19 cellular contexts compared by ENCODE assay signal in the genomic region with DNA sequence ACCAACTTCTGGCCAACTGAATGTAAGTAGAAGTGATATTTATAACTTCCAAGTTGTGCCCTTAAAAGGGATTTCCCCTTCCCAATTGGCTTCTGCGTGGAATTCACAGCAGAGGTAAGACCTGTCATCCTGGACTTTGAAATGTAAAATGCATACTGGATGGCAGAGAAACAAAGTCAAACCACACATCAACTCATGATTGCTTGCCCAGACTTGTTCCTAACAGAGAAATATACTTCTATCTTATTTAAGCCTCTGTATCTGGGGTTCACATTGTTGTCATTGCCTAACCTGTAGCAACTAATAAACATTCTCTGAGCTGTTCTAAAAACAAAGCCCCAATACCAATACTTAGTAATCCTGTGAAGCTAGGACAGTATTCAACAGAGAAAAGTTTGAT. TPM values are rescaled to one million over a fixed set of nuclear protein-coding genes. Genes with fewer than 3 reads are reported as not detected.
DNase-seq lines count a peak whose midpoint lies in the region; ATAC-seq, FAIRE-seq and TF ChIP-seq lines count a peak whose summit lies in the region.
"Had no signal": no experiment of that assay in that cellular context is flagged by ENCODE, and none has a peak within 500 bp of the region (broad histone marks: within the 10 kb centered on the region; RNA-seq: fewer than 3 reads in every experiment).

No MANE protein-coding gene starts in this region.

- no peak overlapping the region for H2AK9ac ChIP-seq in IMR-90 (replicated peaks; ENCODE audit: low read depth, low read length, poor library complexity)

- peaks cover 0 to 4% of the 10 kb centered on the region in 2 experiments; a peak in 2 of 4 replicates for H3K79me1 ChIP-seq in IMR-90 (ENCODE audit: low read depth in 1 of 2, low read length in 2 of 2)

- peaks cover 11% of the 10 kb centered on the region for H3K27me3 Mint-ChIP-seq in GM23338 (ENCODE audit: insufficient read depth, low read depth, poor library complexity)

- H3K4me1 Mint-ChIP-seq in GM23338: peaks cover 12% of the 10 kb centered on the region

- H2AFZ ChIP-seq in GM23338 (0 out of 2 replicates have a peak overlapping the region, but pooled peaks have one; percentile 56), IMR-90 (replicated peaks; ENCODE audit: low read length, poor library complexity) (no peak overlapping the region)

- DNase-seq in GM23338 (ENCODE audit: low spot score) (no peak), IMR-90 (no peak), astrocyte of the hippocampus (ENCODE audit: low read depth, low spot score) (peak; percentile 31), foreskin keratinocyte (peak; percentile 44 to 73), NOMO-1 treated with dmso at 0.1 percent for 144 hours (lab: John Stamatoyannopoulos, UW; ENCODE audit: unreplicated experiment) (no peak), pancreas (no peak), COLO668 (lab: John Stamatoyannopoulos, UW; ENCODE audit: unreplicated experiment) (no peak)
- DNase-seq: ACHN; BE2C; C1 segment of cervical spinal cord; Caco-2; CD4-positive, CD25-positive, alpha-beta regulatory T cell; CD8-positive, alpha-beta memory T cell had no signal

- dilution Hi-C loops in IMR-90 (cut with HindIII; ENCODE audit: low sequenced_read_pairs, unreplicated experiment): no loop called here

- no peaks in the 10 kb centered on the region for H3K36me3 ChIP-seq in GM23338 (ENCODE audit: insufficient read depth)
- no peaks in the 10 kb centered on the region for H3K36me3 ChIP-seq in IMR-90 (ENCODE audit: control insufficient read depth, insufficient read depth, low read length)
- H3K36me3 ChIP-seq in pancreas: no peaks in the 10 kb centered on the region
- H3K36me3 ChIP-seq: BE2C, HAP-1 had no signal

- H2BK120ac ChIP-seq in IMR-90 (ENCODE audit: low read depth, low read length): no peak overlapping the region

- 0 out of 4 replicates have a peak overlapping the region, but pooled peaks of 1 of the 2 experiments have one; percentile 36 for H4K8ac ChIP-seq in IMR-90 (ENCODE audit: low read depth in 2 of 2, low read length in 2 of 2)

- H3K9me3 ChIP-seq in IMR-90 (ENCODE audit: control insufficient read depth, insufficient read depth, low read length) (no peaks in the 10 kb centered on the region), pancreas (no peaks in the 10 kb centered on the region)
- H3K9me3 ChIP-seq: BE2C, Caco-2, HAP-1 had no signal

- no CpG with 5 or more reads among the region's 1 CpG for WGBS in IMR-90 (ENCODE audit: extremely low coverage in 2 of 2, insufficient read length in 1 of 2), 2 experiments
- WGBS in pancreas, 2 donors: 61 to 79% methylated on average over 1 of the region's 1 CpG

- H3K4me3 ChIP-seq in GM23338: no peak overlapping the region
- no peak overlapping the region for H3K4me3 ChIP-seq in IMR-90 (ENCODE audit: insufficient read depth, low read depth, low read length)
- H3K4me3 ChIP-seq in pancreas: no peak overlapping the region
- H3K4me3 ChIP-seq: HAP-1 had no signal

- H3K18ac ChIP-seq in IMR-90 (ENCODE audit: low read depth, low read length): peak overlapping the region; percentile 56; the same call in 1 of the 2 replicates

- H4K5ac ChIP-seq in IMR-90 (ENCODE audit: low read depth, low read length): no peak overlapping the region; the same call in 1 of the 2 replicates

- H4K20me1 ChIP-seq in GM23338 (replicated peaks; ENCODE audit: insufficient read depth): no peaks in the 10 kb centered on the region
- no peaks in the 10 kb centered on the region for H4K20me1 ChIP-seq in IMR-90 (ENCODE audit: insufficient read depth, low read length)

- in situ Hi-C loops in IMR-90 (cut with MboI; ENCODE audit: low sequenced_read_pairs): no loop called here

- no peaks in the 10 kb centered on the region for H3F3A ChIP-seq in GM23338 (replicated peaks; ENCODE audit: low read depth)

- H4K91ac ChIP-seq in IMR-90 (ENCODE audit: insufficient read depth, low read depth, low read length): no peak overlapping the region

- no peak overlapping the region for H3K4me3 Mint-ChIP-seq in GM23338
- H3K4me3 Mint-ChIP-seq: CD4-positive, CD25-positive, alpha-beta regulatory T cell; CD8-positive, alpha-beta memory T cell had no signal

- H2AK5ac ChIP-seq in IMR-90 (ENCODE audit: low read depth, low read length): no peak overlapping the region

- no peak for TF ChIP-seq CTCF in GM23338 (conservative IDR thresholded peaks at IDR 0.05; ENCODE audit: low read depth in 2 of 2)
- TF ChIP-seq CTCF in IMR-90 (conservative IDR thresholded peaks at IDR 0.05; ENCODE audit: low read depth, low read length): no peak
- TF ChIP-seq CTCF in foreskin keratinocyte (conservative IDR thresholded peaks at IDR 0.05): no peak
- no peak for TF ChIP-seq CTCF in pancreas (IDR thresholded peaks at IDR 0.05)

- no peaks in the 10 kb centered on the region for H3K79me2 ChIP-seq in GM23338 (replicated peaks; ENCODE audit: insufficient read depth)

- no peak for FAIRE-seq in pancreas (lab: Jason Lieb, UNC)
- FAIRE-seq: D721Med, G401.6, GM12891, GM19239 had no signal

- no peak overlapping the region for H3K56ac ChIP-seq in IMR-90 (ENCODE audit: extremely low read depth, insufficient read depth, low read length)

- no peak for TF ChIP-seq RAD21 in IMR-90 (IDR thresholded peaks at IDR 0.05; ENCODE audit: low read length)

- H3K9ac ChIP-seq in IMR-90 (ENCODE audit: low read depth, low read length): no peak overlapping the region

- H2BK20ac ChIP-seq in IMR-90 (ENCODE audit: low read depth, low read length): peak overlapping the region; percentile 63; the same call in 1 of the 2 replicates

- H3K4me1 ChIP-seq in GM23338 (ENCODE audit: insufficient read depth): peaks cover 6% of the 10 kb centered on the region
- peaks cover 2% of the 10 kb centered on the region; the same call in 1 of the 2 replicates for H3K4me1 ChIP-seq in IMR-90 (ENCODE audit: control insufficient read depth, insufficient read depth, low read length)
- peaks cover 16% of the 10 kb centered on the region for H3K4me1 ChIP-seq in foreskin keratinocyte
- peaks cover 0 to 10% (median 6%) of the 10 kb centered on the region in 3 donors for H3K4me1 ChIP-seq in pancreas
- H3K4me1 ChIP-seq: BE2C, HAP-1 had no signal

- H3K27ac ChIP-seq in GM23338 (ENCODE audit: low read depth): no peak overlapping the region
- H3K27ac ChIP-seq in IMR-90 (ENCODE audit: insufficient read depth, low read length): no peak overlapping the region
- no peak overlapping the region for H3K27ac ChIP-seq in foreskin keratinocyte
- H3K27ac ChIP-seq in pancreas: no peak overlapping the region

- intact Hi-C loops in IMR-90 (cut with micrococcal nuclease) (no loop called here), pancreas (cut with DNase I) (no loop called here)

- H3K23ac ChIP-seq in IMR-90 (ENCODE audit: low read depth, low read length): no peak overlapping the region

- peaks cover 9% of the 10 kb centered on the region; the same call in 1 of the 2 replicates for H3K9me2 ChIP-seq in GM23338 (ENCODE audit: insufficient read depth)

- H3K36me3 Mint-ChIP-seq in GM23338 (ENCODE audit: low read depth): no peaks in the 10 kb centered on the region
- H3K36me3 Mint-ChIP-seq: CD4-positive, CD25-positive, alpha-beta regulatory T cell had no signal

- CTCF ChIA-PET in IMR-90 (lab: Yijun Ruan, JAX): no interaction called here

- BruUV-seq in IMR-90 (replicated peaks; lab: Mats Ljungman, UMichigan): no TSS peak

- H3K27ac Mint-ChIP-seq in GM23338: no peak overlapping the region
- H3K27ac Mint-ChIP-seq: CD4-positive, CD25-positive, alpha-beta regulatory T cell; CD8-positive, alpha-beta memory T cell had no signal

- H3K14ac ChIP-seq in IMR-90 (replicated peaks; ENCODE audit: low read depth, low read length): no peak overlapping the region

- H3K27me3 ChIP-seq in GM23338 (ENCODE audit: insufficient read depth): peaks cover 18% of the 10 kb centered on the region
- H3K27me3 ChIP-seq in IMR-90 (ENCODE audit: control insufficient read depth, insufficient read depth, low read length): no peaks in the 10 kb centered on the region
- H3K27me3 ChIP-seq in foreskin keratinocyte: no peaks in the 10 kb centered on the region
- H3K27me3 ChIP-seq in pancreas: no peaks in the 10 kb centered on the region

- POLR2A ChIA-PET in IMR-90 (lab: Charles Lee; ENCODE audit: unreplicated experiment): no interaction called here

- no peak overlapping the region for H2BK15ac ChIP-seq in IMR-90 (ENCODE audit: low read depth, low read length)

- H3K4ac ChIP-seq in IMR-90 (ENCODE audit: low read depth, low read length): no peak overlapping the region

- H3K9me1 ChIP-seq in IMR-90 (ENCODE audit: insufficient read depth, low read length): peaks cover under 1% of the 10 kb centered on the region; the same call in 1 of the 2 replicates

- H3K4me2 ChIP-seq in GM23338: no peak overlapping the region
- no peak overlapping the region for H3K4me2 ChIP-seq in IMR-90 (ENCODE audit: low read depth, low read length)

- no peaks in the 10 kb centered on the region for H3K9me3 Mint-ChIP-seq in GM23338
- H3K9me3 Mint-ChIP-seq: CD8-positive, alpha-beta memory T cell had no signal

- ATAC-seq in GM23338 (no peak), IMR-90 (ENCODE audit: low read depth) (no peak), foreskin keratinocyte (peak; percentile 36), pancreas (no peak)

- TF ChIP-seq POLR2A in IMR-90 (IDR thresholded peaks at IDR 0.05; ENCODE audit: low read depth, low read length): no peak

- no peak overlapping the region for H2BK5ac ChIP-seq in IMR-90 (ENCODE audit: low read depth, low read length, poor library complexity, severe bottlenecking)

TF ChIP-seq in GM23338, 12 proteins besides CTCF, POLR2A, EP300 and RAD21:
- no peak for TF ChIP-seq CREB1 (CRISPR knock-in tag; IDR thresholded peaks at IDR 0.05; ENCODE audit: low read depth)

TF ChIP-seq in IMR-90, 13 proteins besides CTCF, POLR2A, EP300 and RAD21:
- TF ChIP-seq CEBPB (IDR thresholded peaks at IDR 0.05; ENCODE audit: low read depth, low read length) (no peak), MAZ (IDR thresholded peaks at IDR 0.05; ENCODE audit: borderline replicate concordance, low read depth, low read length) (no peak)

RNA-seq across cellular contexts. Expression of a gene that starts 6.2 kb away (rescaled TPM):
- 3.8 and 4.0 TPM in 2 replicates for total RNA-seq in GM23338 (2014; rRNA removed; shearing (Covaris generic))
- polyA plus RNA-seq in GM23338 (2016; fragmentation: Nextera tagmentation; extraction: Ambion mirVana) (1.0 and 1.3 TPM in 2 replicates), IMR-90 (2012; rRNA removed) (7.8 and 10.1 TPM in 2 replicates), foreskin keratinocyte (2.2 and 3.2 TPM in 2 replicates), pancreas (10 to 100 TPM; 28.7 to 38.8 TPM)
- total RNA-seq in IMR-90 (2012; rRNA removed) (9.0 and 9.2 TPM in 2 replicates), foreskin keratinocyte (2.4 and 3.7 TPM in 2 replicates), pancreas (10 to 100 TPM in 4 of 6 donors, 1 to 10 TPM in 2; 6.5 to 15.4 (median 11.3) TPM)
- polyA plus RNA-seq in IMR-90 (2012; cell fraction: cytosol; rRNA removed): 2.9 and 5.5 TPM in 2 replicates
- 39.5 and 39.7 TPM in 2 replicates for polyA plus RNA-seq in IMR-90 (2012; cell fraction: nucleus; rRNA removed; ENCODE audit: low replicate concordance)
- total RNA-seq: H4 had no signal
- polyA plus RNA-seq: CD8-positive, alpha-beta memory T cell had no signal

Comparison
In these comparisons a context has a peak if more than half of its experiments do, and no peak if none do; other contexts are left out.
1. DNase-seq: peak in astrocyte of the hippocampus (single experiment) and foreskin keratinocyte (2 of 2); none in GM23338 (single experiment), IMR-90 (single experiment), NOMO-1 treated with dmso at 0.1 percent for 144 hours (single experiment), pancreas (0 of 6) and COLO668 (single experiment).